Comparison of ENCODE assay signal across 7 cellular contexts in the genomic region with DNA sequence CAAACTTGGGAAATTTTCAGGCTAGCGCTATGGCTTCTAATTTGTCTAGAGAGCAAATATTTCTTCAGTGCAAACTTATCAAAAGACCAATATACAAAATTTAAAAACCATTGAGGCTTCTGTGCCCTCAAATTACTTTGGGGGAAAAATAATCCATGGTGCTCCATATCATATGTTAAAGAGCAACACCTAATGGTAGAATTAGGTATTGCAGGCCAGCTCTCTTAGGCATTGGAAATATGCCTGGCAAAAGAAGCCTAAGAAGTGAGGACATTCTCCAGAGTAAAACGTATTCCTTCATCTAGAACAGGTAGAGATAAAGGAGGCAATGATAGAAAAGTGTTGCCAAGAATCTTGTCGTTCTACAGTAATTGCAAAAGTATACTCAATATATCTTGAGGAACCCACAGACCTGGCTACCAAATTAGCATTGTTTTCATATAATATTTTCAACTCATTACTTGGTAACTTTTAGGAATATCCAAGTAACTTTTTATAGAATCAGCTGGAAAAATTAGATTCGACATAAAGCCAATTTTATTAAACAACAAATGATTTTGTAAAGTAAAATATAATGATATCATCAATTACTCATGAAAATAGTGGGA.
DNase-seq lines count a peak whose midpoint lies in the region; ATAC-seq and TF ChIP-seq lines count a peak whose summit lies in the region.

No MANE protein-coding gene starts in this region.

- no peak for ATAC-seq in IMR-90 (ENCODE audit: low read depth)
- no peak for ATAC-seq in T-helper 17 cell
- no peak for ATAC-seq in HG03565 (IDR thresholded peaks at IDR 0.05; ENCODE audit: unreplicated experiment)

- H3K56ac ChIP-seq in IMR-90 (ENCODE audit: extremely low read depth, insufficient read depth, low read length): no peak overlapping the region

- H3K79me2 ChIP-seq in mammary epithelial cell (ENCODE audit: insufficient read depth, low read length): no peaks in the 10 kb centered on the region

- H4K5ac ChIP-seq in IMR-90 (ENCODE audit: low read depth, low read length): no peak overlapping the region

- TF ChIP-seq RAD21 in IMR-90 (IDR thresholded peaks at IDR 0.05; ENCODE audit: low read length): no peak

- intact Hi-C loops in IMR-90 (cut with micrococcal nuclease) (no loop called here), mammary epithelial cell (cut with micrococcal nuclease) (loop anchor here (1.0 to 5.0 kb wide), 2 partner anchors 398 to 850 kb away; no protein-coding TSS in a partner anchor)

- dilution Hi-C loops in IMR-90 (cut with HindIII; ENCODE audit: low sequenced_read_pairs, unreplicated experiment): no loop called here
- dilution Hi-C loops in mammary epithelial cell (cut with HindIII; ENCODE audit: low sequenced_read_pairs): no loop called here

- H3K27me3 Mint-ChIP-seq in nephron progenitor cell (ENCODE audit: low read depth, poor library complexity) (peaks cover 11% of the 10 kb centered on the region), T-helper 17 cell (peaks cover 4% of the 10 kb centered on the region)

- H3K4me2 ChIP-seq in IMR-90 (ENCODE audit: low read depth, low read length) (no peak overlapping the region), mammary epithelial cell (ENCODE audit: insufficient read depth, low read depth, low read length) (no peak overlapping the region)

- peaks cover 2% of the 10 kb centered on the region for H3K9me3 ChIP-seq in IMR-90 (ENCODE audit: control insufficient read depth, insufficient read depth, low read length)
- no peaks in the 10 kb centered on the region for H3K9me3 ChIP-seq in mammary epithelial cell (replicated peaks; ENCODE audit: insufficient read depth, low read length)
- peaks cover 2% of the 10 kb centered on the region for H3K9me3 ChIP-seq in T-helper 17 cell (ENCODE audit: control insufficient read depth, low read length, poor library complexity, severe bottlenecking)

- H4K91ac ChIP-seq in IMR-90 (ENCODE audit: insufficient read depth, low read depth, low read length): no peak overlapping the region

- H3K27me3 ChIP-seq in IMR-90 (ENCODE audit: control insufficient read depth, insufficient read depth, low read length) (no peaks in the 10 kb centered on the region), mammary epithelial cell (ENCODE audit: insufficient read depth, low read length) (peaks cover 4% of the 10 kb centered on the region)

- no CpG with 5 or more reads among the region's 4 CpGs for WGBS in IMR-90 (ENCODE audit: extremely low coverage in 2 of 2, insufficient read length in 1 of 2), 2 experiments
- 40% methylated on average over 4 of the region's 4 CpGs for WGBS in mammary epithelial cell (ENCODE audit: low coverage, missing lambda C conversion rate)

- H3K9me1 ChIP-seq in IMR-90 (ENCODE audit: insufficient read depth, low read length): no peaks in the 10 kb centered on the region

- H3K36me3 ChIP-seq in IMR-90 (ENCODE audit: control insufficient read depth, insufficient read depth, low read length): no peaks in the 10 kb centered on the region
- no peaks in the 10 kb centered on the region for H3K36me3 ChIP-seq in mammary epithelial cell (ENCODE audit: insufficient read depth, low read length)

- H4K8ac ChIP-seq in IMR-90 (ENCODE audit: low read depth in 2 of 2, low read length in 2 of 2): no peak overlapping the region

- H2AFZ ChIP-seq in IMR-90 (replicated peaks; ENCODE audit: low read length, poor library complexity) (no peak overlapping the region), mammary epithelial cell (ENCODE audit: low read depth, low read length) (no peak overlapping the region)

- no peak overlapping the region for H3K4ac ChIP-seq in IMR-90 (ENCODE audit: low read depth, low read length)

- BruUV-seq in IMR-90 (replicated peaks; lab: Mats Ljungman, UMichigan) (no TSS peak), mammary epithelial cell (replicated peaks; lab: Mats Ljungman, UMichigan) (no TSS peak)

- no peak overlapping the region for H2BK20ac ChIP-seq in IMR-90 (ENCODE audit: low read depth, low read length)

- H3K36me3 Mint-ChIP-seq in nephron progenitor cell (ENCODE audit: low read depth) (no peaks in the 10 kb centered on the region), T-helper 17 cell (ENCODE audit: low read depth) (no peaks in the 10 kb centered on the region)

- H2AK9ac ChIP-seq in IMR-90 (replicated peaks; ENCODE audit: low read depth, low read length, poor library complexity): no peak overlapping the region

- no peak overlapping the region for H3K27ac ChIP-seq in IMR-90 (ENCODE audit: insufficient read depth, low read length)
- H3K27ac ChIP-seq in mammary epithelial cell (ENCODE audit: insufficient read depth, low read depth, low read length): no peak overlapping the region

- POLR2A ChIA-PET in IMR-90 (lab: Charles Lee; ENCODE audit: unreplicated experiment): no interaction called here

- CTCF ChIA-PET in IMR-90 (lab: Yijun Ruan, JAX): interaction anchor here (1.3 kb wide), 1 partner anchor 383 kb away, joined by 4 read pairs; no protein-coding TSS in a partner anchor
- CTCF ChIA-PET in mammary epithelial cell (lab: Charles Lee; ENCODE audit: low non-redundant PET): interaction anchor here (0.6 kb wide), 2 partner anchors 398 to 851 kb away, joined by 3 to 8 read pairs; no protein-coding TSS in a partner anchor

- H3K4me1 Mint-ChIP-seq in nephron progenitor cell: no peaks in the 10 kb centered on the region
- peaks cover 2% of the 10 kb centered on the region for H3K4me1 Mint-ChIP-seq in T-helper 17 cell

- TF ChIP-seq POLR2A in IMR-90 (IDR thresholded peaks at IDR 0.05; ENCODE audit: low read depth, low read length): no peak

- peaks cover 9% of the 10 kb centered on the region for H3K9me3 Mint-ChIP-seq in nephron progenitor cell

- H3K4me1 ChIP-seq in IMR-90 (ENCODE audit: control insufficient read depth, insufficient read depth, low read length): no peaks in the 10 kb centered on the region
- H3K4me1 ChIP-seq in mammary epithelial cell (ENCODE audit: insufficient read depth, low read length): no peaks in the 10 kb centered on the region

- H3K4me3 ChIP-seq in IMR-90 (ENCODE audit: insufficient read depth, low read depth, low read length) (no peak overlapping the region), mammary epithelial cell (replicated peaks in 1 of 3; ENCODE audit: insufficient read depth in 1 of 3, low read depth in 2 of 3, low read length in 3 of 3) (no peak overlapping the region)

- in situ Hi-C loops in IMR-90 (cut with MboI; ENCODE audit: low sequenced_read_pairs) (no loop called here), mammary epithelial cell (cut with MboI; ENCODE audit: low sequenced_read_pairs in 2 of 2) (no loop called here)

- H4K20me1 ChIP-seq in IMR-90 (ENCODE audit: insufficient read depth, low read length) (no peaks in the 10 kb centered on the region), mammary epithelial cell (ENCODE audit: insufficient read depth, low read length) (no peaks in the 10 kb centered on the region)

- H3K4me3 Mint-ChIP-seq in nephron progenitor cell (no peak overlapping the region), T-helper 17 cell (no peak overlapping the region)

- H2BK5ac ChIP-seq in IMR-90 (ENCODE audit: low read depth, low read length, poor library complexity, severe bottlenecking): no peak overlapping the region

- TF ChIP-seq CTCF in IMR-90 (conservative IDR thresholded peaks at IDR 0.05; ENCODE audit: low read depth, low read length) (peak; percentile 46), mammary epithelial cell (conservative IDR thresholded peaks at IDR 0.05 in 1 of 2, IDR thresholded peaks at IDR 0.05 in 1 of 2; ENCODE audit: extremely low read depth in 1 of 2, insufficient read depth in 1 of 2, low read depth in 1 of 2, low read length in 2 of 2) (peak; percentile 85 to 92), nephron progenitor cell (IDR thresholded peaks at IDR 0.05) (peak; percentile 81)

- no peaks in the 10 kb centered on the region for H3K79me1 ChIP-seq in IMR-90 (ENCODE audit: low read depth in 1 of 2, low read length in 2 of 2)

- no peak overlapping the region for H3K18ac ChIP-seq in IMR-90 (ENCODE audit: low read depth, low read length)

- no peak overlapping the region for H3K9ac ChIP-seq in IMR-90 (ENCODE audit: low read depth, low read length)
- H3K9ac ChIP-seq in mammary epithelial cell (ENCODE audit: insufficient read depth, low read length): no peak overlapping the region

- no peak overlapping the region for H3K23ac ChIP-seq in IMR-90 (ENCODE audit: low read depth, low read length)

- no peak overlapping the region for H2BK120ac ChIP-seq in IMR-90 (ENCODE audit: low read depth, low read length)

- DNase-seq in GDM1 (lab: John Stamatoyannopoulos, UW) (peak; percentile 20), IMR-90 (peak; percentile 12), mammary epithelial cell (peak; percentile 21), nephron progenitor cell (no peak), T-helper 17 cell (no peak)
- DNase-seq in stimulated activated CD4-positive, alpha-beta T cell treated with anti-CD3 and anti-CD28 coated beads, Interleukin-15, amount 100 ng/mL, for 24 hours: no peak

- no peak overlapping the region for H2BK15ac ChIP-seq in IMR-90 (ENCODE audit: low read depth, low read length)

- H3K14ac ChIP-seq in IMR-90 (replicated peaks; ENCODE audit: low read depth, low read length): no peak overlapping the region

- no peak overlapping the region for H2AK5ac ChIP-seq in IMR-90 (ENCODE audit: low read depth, low read length)

- H3K27ac Mint-ChIP-seq in nephron progenitor cell: no peak overlapping the region
- H3K27ac Mint-ChIP-seq in T-helper 17 cell: no peak overlapping the region

TF ChIP-seq in IMR-90, 13 proteins besides CTCF, POLR2A, EP300 and RAD21 (continues in another document):
- TF ChIP-seq BHLHE40 (IDR thresholded peaks at IDR 0.05; ENCODE audit: low read depth, low read length) (no peak), FOS (IDR thresholded peaks at IDR 0.05; ENCODE audit: low read depth, low read length) (no peak), SMC3 (IDR thresholded peaks at IDR 0.05; ENCODE audit: low read depth, low read length) (no peak)
- TF ChIP-seq, protein P1, sequence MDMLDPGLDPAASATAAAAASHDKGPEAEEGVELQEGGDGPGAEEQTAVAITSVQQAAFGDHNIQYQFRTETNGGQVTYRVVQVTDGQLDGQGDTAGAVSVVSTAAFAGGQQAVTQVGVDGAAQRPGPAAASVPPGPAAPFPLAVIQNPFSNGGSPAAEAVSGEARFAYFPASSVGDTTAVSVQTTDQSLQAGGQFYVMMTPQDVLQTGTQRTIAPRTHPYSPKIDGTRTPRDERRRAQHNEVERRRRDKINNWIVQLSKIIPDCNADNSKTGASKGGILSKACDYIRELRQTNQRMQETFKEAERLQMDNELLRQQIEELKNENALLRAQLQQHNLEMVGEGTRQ (IDR thresholded peaks at IDR 0.05; ENCODE audit: low read depth, low read length): no peak
- TF ChIP-seq, protein P2, sequence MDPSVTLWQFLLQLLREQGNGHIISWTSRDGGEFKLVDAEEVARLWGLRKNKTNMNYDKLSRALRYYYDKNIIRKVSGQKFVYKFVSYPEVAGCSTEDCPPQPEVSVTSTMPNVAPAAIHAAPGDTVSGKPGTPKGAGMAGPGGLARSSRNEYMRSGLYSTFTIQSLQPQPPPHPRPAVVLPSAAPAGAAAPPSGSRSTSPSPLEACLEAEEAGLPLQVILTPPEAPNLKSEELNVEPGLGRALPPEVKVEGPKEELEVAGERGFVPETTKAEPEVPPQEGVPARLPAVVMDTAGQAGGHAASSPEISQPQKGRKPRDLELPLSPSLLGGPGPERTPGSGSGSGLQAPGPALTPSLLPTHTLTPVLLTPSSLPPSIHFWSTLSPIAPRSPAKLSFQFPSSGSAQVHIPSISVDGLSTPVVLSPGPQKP (IDR thresholded peaks at IDR 0.05; ENCODE audit: borderline replicate concordance, low read depth, low read length): no peak

Comparison
In these comparisons a context has a peak if more than half of its experiments do, and no peak if none do; other contexts are left out.
1. DNase-seq: peak in GDM1 (single experiment), IMR-90 (single experiment) and mammary epithelial cell (single experiment); none in nephron progenitor cell (single experiment), stimulated activated CD4-positive, alpha-beta T cell treated with anti-CD3 and anti-CD28 coated beads, Interleukin-15, amount 100 ng/mL, for 24 hours (single experiment) and T-helper 17 cell (0 of 3).
2. Peak in every context shown above with its lines, with median percentiles within 50 percentile points of each other: CTCF ChIP-seq.